Comparison of ENCODE assay signal across 17 cellular contexts in the genomic region with DNA sequence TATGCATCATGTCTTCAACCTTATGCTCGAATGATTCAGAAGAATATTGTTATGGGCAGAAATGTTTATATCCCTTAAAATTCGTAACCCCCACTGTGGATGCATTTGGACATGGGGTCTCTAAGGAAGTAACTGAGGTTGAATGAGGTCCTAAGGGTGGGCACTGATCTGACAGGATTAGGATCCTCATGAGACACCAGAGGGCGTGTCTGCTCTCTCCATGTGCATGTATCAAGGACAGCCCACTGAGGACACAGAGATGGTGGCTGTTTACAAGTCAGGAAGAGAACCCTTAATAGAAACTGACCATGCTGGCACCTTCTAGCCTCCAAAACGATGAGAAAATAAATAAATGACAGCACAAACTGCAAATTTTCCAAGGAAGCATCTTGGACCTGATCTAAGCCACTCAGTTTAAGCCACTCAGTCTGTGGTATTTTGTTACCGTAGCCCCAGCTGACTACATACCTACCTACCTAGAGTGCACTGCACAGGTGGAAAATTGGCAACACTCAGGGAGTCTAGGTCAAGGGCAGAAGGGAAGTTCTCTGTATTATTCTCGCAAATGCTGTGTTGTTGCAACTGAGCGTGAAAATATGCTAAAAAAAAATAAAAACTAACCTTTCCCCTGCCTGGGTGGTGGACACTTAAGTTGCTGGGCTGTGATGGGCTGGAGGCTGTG.
DNase-seq lines count a peak whose midpoint lies in the region; ATAC-seq and TF ChIP-seq lines count a peak whose summit lies in the region.
"Had no signal": no experiment of that assay in that cellular context is flagged by ENCODE, and none has a peak within 500 bp of the region (broad histone marks: within the 10 kb centered on the region; RNA-seq: fewer than 3 reads in every experiment).

No MANE protein-coding gene starts in this region.

- peak; percentile 6; the same call in 1 of the 2 replicates for TF ChIP-seq RAD21 in SK-N-SH (IDR thresholded peaks at IDR 0.05; ENCODE audit: low read length)

- ATAC-seq in SK-N-SH treated with all-trans-retinoic acid at 6 μM for 48 hours, result no peak
- ATAC-seq in CD8-positive, alpha-beta T cell, result no peak
- ATAC-seq: stimulated activated naive CD8-positive, alpha-beta T cell treated with anti-CD3 and anti-CD28 coated beads, Interleukin-15, amount 100 ng/mL, for 72 hours had no signal

- peaks cover 8% of the 10 kb centered on the region for H3K9me3 Mint-ChIP-seq in CD8-positive, alpha-beta T cell
- H3K9me3 Mint-ChIP-seq: stimulated activated naive CD8-positive, alpha-beta T cell treated with anti-CD3 and anti-CD28 coated beads, Interleukin-15, amount 100 ng/mL, for 72 hours had no signal

- H3K27ac ChIP-seq in SK-N-SH (ENCODE audit: low read depth in 2 of 2, low read length in 1 of 2) (no peak overlapping the region), WERI-Rb-1 (peak overlapping the region; percentile 98), thyroid gland (no peak overlapping the region)
- H3K27ac ChIP-seq in CD8-positive, alpha-beta T cell (ENCODE audit: low read depth, low read length), result no peak overlapping the region
- H3K27ac ChIP-seq: esophagus squamous epithelium, skin epidermis had no signal

- H3K4me2 ChIP-seq in SK-N-SH (no peak overlapping the region), Loucy (ENCODE audit: low read depth, low read length, poor library complexity, severe bottlenecking) (no peak overlapping the region)

- H3F3A ChIP-seq in SK-N-SH (replicated peaks; ENCODE audit: insufficient read depth) (peaks cover 24% of the 10 kb centered on the region), Loucy (ENCODE audit: low read depth) (no peaks in the 10 kb centered on the region)

- H3K9ac ChIP-seq in SK-N-SH (no peak overlapping the region), Loucy (ENCODE audit: low read depth, low read length, poor library complexity, severe bottlenecking) (no peak overlapping the region)

- no peaks in the 10 kb centered on the region for H3K4me1 Mint-ChIP-seq in CD8-positive, alpha-beta T cell (ENCODE audit: low read depth)
- H3K4me1 Mint-ChIP-seq: stimulated activated naive CD8-positive, alpha-beta T cell treated with anti-CD3 and anti-CD28 coated beads, Interleukin-15, amount 100 ng/mL, for 72 hours had no signal

- TF ChIP-seq POLR2A in thyroid gland (IDR thresholded peaks at IDR 0.05), result no peak

- peaks cover 3% of the 10 kb centered on the region for H3K27me3 Mint-ChIP-seq in CD8-positive, alpha-beta T cell (ENCODE audit: low read depth)

- H3K9me2 ChIP-seq in SK-N-SH (no peaks in the 10 kb centered on the region), Loucy (replicated peaks; ENCODE audit: low read depth, low read length) (no peaks in the 10 kb centered on the region)

- H3K4me1 ChIP-seq in SK-N-SH (ENCODE audit: control insufficient read depth in 1 of 2, insufficient read depth in 2 of 2, low read depth in 1 of 2, low read length in 1 of 2) (peaks cover 4 to 5% of the 10 kb centered on the region in 2 experiments; a peak in 3 of 4 replicates), Loucy (ENCODE audit: insufficient read depth, low read length, poor library complexity, severe bottlenecking) (no peaks in the 10 kb centered on the region), thyroid gland (peaks cover 14 to 26% of the 10 kb centered on the region in 2 donors)
- no peaks in the 10 kb centered on the region for H3K4me1 ChIP-seq in CD8-positive, alpha-beta T cell (ENCODE audit: insufficient read depth, low read length)
- H3K4me1 ChIP-seq: esophagus squamous epithelium had no signal

- H3K36me3 Mint-ChIP-seq in CD8-positive, alpha-beta T cell, result no peaks in the 10 kb centered on the region

- CTCF ChIA-PET in SK-N-SH (lab: Yijun Ruan, JAX), result interaction anchor here (0.8 to 1.8 kb wide), 2 partner anchors 230 to 380 kb away, joined by 3 to 6 read pairs; no protein-coding TSS in a partner anchor
- CTCF ChIA-PET in CD8-positive, alpha-beta T cell (lab: Charles Lee), result no interaction called here

- no peaks in the 10 kb centered on the region for H3K27me3 ChIP-seq in SK-N-SH (ENCODE audit: insufficient read depth)
- H3K27me3 ChIP-seq in Loucy (ENCODE audit: insufficient read depth, low read length, poor library complexity, severe bottlenecking), result no peaks in the 10 kb centered on the region
- no peaks in the 10 kb centered on the region for H3K27me3 ChIP-seq in WERI-Rb-1 (ENCODE audit: insufficient read depth, low read depth, severe bottlenecking)
- no peaks in the 10 kb centered on the region for H3K27me3 ChIP-seq in thyroid gland
- no peaks in the 10 kb centered on the region for H3K27me3 ChIP-seq in CD8-positive, alpha-beta T cell (ENCODE audit: insufficient read depth, low read length)
- H3K27me3 ChIP-seq: esophagus squamous epithelium had no signal

- no peaks in the 10 kb centered on the region for H3K9me3 ChIP-seq in SK-N-SH
- no peaks in the 10 kb centered on the region for H3K9me3 ChIP-seq in Loucy (ENCODE audit: insufficient read depth, low read depth, low read length)
- no peaks in the 10 kb centered on the region for H3K9me3 ChIP-seq in WERI-Rb-1 (ENCODE audit: severe bottlenecking)
- H3K9me3 ChIP-seq in thyroid gland, result no peaks in the 10 kb centered on the region
- H3K9me3 ChIP-seq in CD8-positive, alpha-beta T cell (ENCODE audit: low read length), result no peaks in the 10 kb centered on the region
- H3K9me3 ChIP-seq: esophagus squamous epithelium had no signal

- H3K79me2 ChIP-seq in SK-N-SH (ENCODE audit: insufficient read depth), result no peaks in the 10 kb centered on the region
- H3K79me2 ChIP-seq in Loucy (ENCODE audit: insufficient read depth, low read length), result no peaks in the 10 kb centered on the region

- H4K20me1 ChIP-seq in SK-N-SH (ENCODE audit: insufficient read depth) (no peaks in the 10 kb centered on the region), Loucy (ENCODE audit: insufficient read depth, low read length, poor library complexity, severe bottlenecking) (no peaks in the 10 kb centered on the region)

- DNase-seq in SK-N-SH (no peak), WERI-Rb-1 (peak; percentile 66), thyroid gland (peak; percentile 22 to 41), D341Med (ENCODE audit: low spot score) (no peak), T-helper 1 cell (no peak)
- no peak for DNase-seq in CD8-positive, alpha-beta T cell
- DNase-seq: aorta; Calu3; cortex of kidney; esophagus squamous epithelium; NCI-H1092; NCI-H345; stimulated activated naive CD8-positive, alpha-beta T cell treated with anti-CD3 and anti-CD28 coated beads, Interleukin-15, amount 100 ng/mL, for 72 hours; T-helper 9 cell had no signal

- POLR2A ChIA-PET in SK-N-SH (lab: Yijun Ruan, JAX), result no interaction called here
- POLR2A ChIA-PET in CD8-positive, alpha-beta T cell (lab: Charles Lee), result no interaction called here

- no peak for TF ChIP-seq EP300 in SK-N-SH (IDR thresholded peaks at IDR 0.05; ENCODE audit: borderline replicate concordance in 1 of 2, low read depth in 1 of 2, low read length in 1 of 2)

- no peak overlapping the region for H3K4me3 Mint-ChIP-seq in CD8-positive, alpha-beta T cell
- H3K4me3 Mint-ChIP-seq: stimulated activated naive CD8-positive, alpha-beta T cell treated with anti-CD3 and anti-CD28 coated beads, Interleukin-15, amount 100 ng/mL, for 72 hours had no signal

- WGBS in SK-N-SH (ENCODE audit: low lambda C conversion rate), result 89% methylated on average over 7 of the region's 7 CpGs
- WGBS in thyroid gland, 2 donors, result 65 to 72% methylated on average over 7 of the region's 7 CpGs

- TF ChIP-seq CTCF in SK-N-SH (IDR thresholded peaks at IDR 0.05) (no peak), Loucy (conservative IDR thresholded peaks at IDR 0.05; ENCODE audit: low read length) (peak; percentile 50), WERI-Rb-1 (IDR thresholded peaks at IDR 0.05; ENCODE audit: low read depth, low read length) (peak; percentile 46; the same call in 1 of the 2 replicates), thyroid gland (IDR thresholded peaks at IDR 0.05) (no peak)
- no peak for TF ChIP-seq CTCF in CD8-positive, alpha-beta T cell (IDR thresholded peaks at IDR 0.05)

- H3K4me3 ChIP-seq in SK-N-SH (ENCODE audit: low read depth in 2 of 2, low read length in 1 of 2), result no peak overlapping the region
- H3K4me3 ChIP-seq in Loucy (ENCODE audit: low read length, poor library complexity, severe bottlenecking), result no peak overlapping the region
- no peak overlapping the region for H3K4me3 ChIP-seq in WERI-Rb-1 (ENCODE audit: low read depth, low read length)
- H3K4me3 ChIP-seq in thyroid gland (replicated peaks in 1 of 3), result no peak overlapping the region
- no peak overlapping the region for H3K4me3 ChIP-seq in CD8-positive, alpha-beta T cell (ENCODE audit: low read depth, low read length)
- H3K4me3 ChIP-seq: esophagus squamous epithelium, skin epidermis had no signal

- H3K27ac Mint-ChIP-seq in CD8-positive, alpha-beta T cell, result no peak overlapping the region
- H3K27ac Mint-ChIP-seq: stimulated activated naive CD8-positive, alpha-beta T cell treated with anti-CD3 and anti-CD28 coated beads, Interleukin-15, amount 100 ng/mL, for 72 hours had no signal

- intact Hi-C loops in thyroid gland (cut with DNase I), result no loop called here
- intact Hi-C loops in CD8-positive, alpha-beta T cell (cut with DNase I, micrococcal nuclease), result no loop called here

- no peak overlapping the region for H2AFZ ChIP-seq in SK-N-SH (ENCODE audit: low read depth)
- H2AFZ ChIP-seq in Loucy (ENCODE audit: low read length), result no peak overlapping the region

- H3K36me3 ChIP-seq in SK-N-SH (replicated peaks in 1 of 2; ENCODE audit: control insufficient read depth in 1 of 2, insufficient read depth in 2 of 2, low read length in 1 of 2), result peaks cover 27 to 31% of the 10 kb centered on the region in 2 experiments
- H3K36me3 ChIP-seq in Loucy (ENCODE audit: insufficient read depth, low read length), result no peaks in the 10 kb centered on the region
- H3K36me3 ChIP-seq in WERI-Rb-1, result peaks cover 13% of the 10 kb centered on the region
- peaks cover 5 to 10% of the 10 kb centered on the region in 2 donors for H3K36me3 ChIP-seq in thyroid gland
- no peaks in the 10 kb centered on the region for H3K36me3 ChIP-seq in CD8-positive, alpha-beta T cell (ENCODE audit: insufficient read depth, low read length)

TF ChIP-seq in SK-N-SH, 30 proteins besides CTCF, POLR2A, EP300 and RAD21 (continues in another document):
- TF ChIP-seq, protein P1, sequence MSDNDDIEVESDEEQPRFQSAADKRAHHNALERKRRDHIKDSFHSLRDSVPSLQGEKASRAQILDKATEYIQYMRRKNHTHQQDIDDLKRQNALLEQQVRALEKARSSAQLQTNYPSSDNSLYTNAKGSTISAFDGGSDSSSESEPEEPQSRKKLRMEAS (IDR thresholded peaks at IDR 0.05; ENCODE audit: low read depth), result no peak
- no peak for TF ChIP-seq GATA2 (CRISPR knock-in tag; IDR thresholded peaks at IDR 0.05)

Comparison
In these comparisons a context has a peak if more than half of its experiments do, and no peak if none do; other contexts are left out.
1. DNase-seq: peak in WERI-Rb-1 (single experiment) and thyroid gland (2 of 2); none in SK-N-SH (single experiment), D341Med (single experiment), CD8-positive, alpha-beta T cell (0 of 7) and T-helper 1 cell (0 of 5).
2. CTCF ChIP-seq: peak in Loucy (single experiment) and WERI-Rb-1 (single experiment); none in SK-N-SH (single experiment), thyroid gland (0 of 6) and CD8-positive, alpha-beta T cell (single experiment).